ENCODE assay signal across 18 cellular contexts in the genomic region with DNA sequence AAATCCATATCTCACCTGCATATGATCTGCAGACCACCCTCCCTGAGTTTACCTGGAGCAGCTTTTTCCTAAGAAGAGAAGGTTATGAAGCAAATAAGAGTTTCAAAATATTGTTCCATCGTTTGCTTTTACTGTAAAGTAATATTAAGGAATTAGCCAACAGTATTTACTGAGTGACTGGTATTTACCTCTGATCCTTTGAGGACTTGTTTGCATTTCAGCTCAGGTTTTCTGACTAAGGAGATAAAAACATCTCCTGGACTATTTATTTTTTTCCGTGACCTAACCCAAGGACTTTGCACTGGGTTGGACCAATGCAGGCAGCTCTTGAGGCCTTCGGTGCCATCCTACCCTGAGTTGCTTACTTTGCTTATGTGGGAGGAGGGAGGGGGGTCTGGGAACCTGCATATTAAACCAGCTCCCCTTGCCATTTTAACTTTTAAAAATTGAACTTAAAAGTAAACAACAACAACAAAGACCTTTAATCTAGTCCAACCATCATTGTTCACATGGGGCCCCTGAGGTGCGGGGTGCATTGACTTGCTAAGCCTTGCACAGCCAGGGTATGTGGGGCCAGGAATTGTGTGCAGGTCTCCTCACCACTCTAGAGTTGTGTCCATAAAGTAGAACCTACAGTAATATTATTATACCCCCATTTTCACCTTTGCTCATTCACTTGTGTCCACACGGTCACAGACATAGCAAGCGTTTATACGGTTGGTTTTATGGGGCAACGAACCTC. TPM values are rescaled to one million over a fixed set of nuclear protein-coding genes. Genes with fewer than 3 reads are reported as not detected.
DNase-seq lines count a peak whose midpoint lies in the region; ATAC-seq and TF ChIP-seq lines count a peak whose summit lies in the region.
"Had no signal": no experiment of that assay in that cellular context is flagged by ENCODE, and none has a peak within 500 bp of the region (broad histone marks: within the 10 kb centered on the region; RNA-seq: fewer than 3 reads in every experiment).

No MANE protein-coding gene starts in this region.

- H3K4me1 ChIP-seq in endodermal cell (ENCODE audit: control insufficient read depth, insufficient read depth, low read length) (peaks cover 3% of the 10 kb centered on the region), psoas muscle (peaks cover 17% of the 10 kb centered on the region)
- H3K4me1 ChIP-seq: adrenal gland, uterus had no signal

- H3K9me3 ChIP-seq in endodermal cell (ENCODE audit: control insufficient read depth, low read length): no peaks in the 10 kb centered on the region
- no peaks in the 10 kb centered on the region for H3K9me3 ChIP-seq in psoas muscle
- H3K9me3 ChIP-seq: adrenal gland, heart right ventricle, uterus had no signal

- TF ChIP-seq CTCF in C4-2B (conservative IDR thresholded peaks at IDR 0.05) (no peak), endodermal cell (conservative IDR thresholded peaks at IDR 0.05) (no peak), psoas muscle (IDR thresholded peaks at IDR 0.05) (no peak)

- H3K27ac Mint-ChIP-seq in endodermal cell: peak overlapping the region; percentile 44
- H3K27ac Mint-ChIP-seq: IgD-negative memory B cell had no signal

- H3K36me3 ChIP-seq in endodermal cell (ENCODE audit: control insufficient read depth, insufficient read depth, low read length) (peaks cover 18% of the 10 kb centered on the region), psoas muscle (ENCODE audit: insufficient read depth in 1 of 2, low read depth in 1 of 2) (peaks cover 5 to 16% of the 10 kb centered on the region in 2 donors)
- H3K36me3 ChIP-seq: uterus had no signal

- H3K9ac ChIP-seq in endodermal cell (ENCODE audit: extremely low read depth, low read length, poor library complexity, severe bottlenecking): no peak overlapping the region

- H3K36me3 Mint-ChIP-seq in endodermal cell (ENCODE audit: low read depth): peaks cover 7% of the 10 kb centered on the region

- DNase-seq in HuH-7.5 (ENCODE audit: low spot score) (peak; percentile 51), endodermal cell (no peak), mucosa of gallbladder (ENCODE audit: low spot score) (peak; percentile 75), psoas muscle (no peak), posterior vena cava (ENCODE audit: low spot score) (no peak), NOMO-1 treated with dmso at 0.1 percent for 144 hours (lab: John Stamatoyannopoulos, UW; ENCODE audit: unreplicated experiment) (no peak)
- DNase-seq: adrenal gland; CD8-positive, alpha-beta memory T cell; heart right ventricle; midbrain; NCI-H2081 treated with DMSO at 0.1 percent for 48 hours; NCI-H524 treated with DMSO at 0.1 percent for 48 hours; right cardiac atrium; uterus had no signal

- 91 to 100% methylated on average over 7 to 8 of the region's 8 CpGs for WGBS in endodermal cell (ENCODE audit: insufficient coverage in 1 of 2, insufficient read length in 1 of 2), 2 experiments
- 87 to 91% (median 91%) methylated on average over 8 of the region's 8 CpGs for WGBS in psoas muscle, 3 donors

- ATAC-seq in psoas muscle (no peak), HG03565 (IDR thresholded peaks at IDR 0.05; ENCODE audit: unreplicated experiment) (no peak)

- H3K4me3 ChIP-seq in endodermal cell (ENCODE audit: low read length) (no peak overlapping the region), psoas muscle (no peak overlapping the region)
- H3K4me3 ChIP-seq: adrenal gland, heart right ventricle, SK-N-MC, uterus had no signal

- intact Hi-C loops in psoas muscle (cut with DNase I) (no loop called here), posterior vena cava (cut with DNase I) (no loop called here)

- peaks cover 22% of the 10 kb centered on the region for H3K4me1 Mint-ChIP-seq in endodermal cell

- no peaks in the 10 kb centered on the region for H3K9me3 Mint-ChIP-seq in endodermal cell
- H3K9me3 Mint-ChIP-seq: CD8-positive, alpha-beta memory T cell; IgD-negative memory B cell had no signal

- no peaks in the 10 kb centered on the region for H3K27me3 ChIP-seq in endodermal cell (ENCODE audit: control insufficient read depth, insufficient read depth, low read length, poor library complexity, severe bottlenecking)
- H3K27me3 ChIP-seq in psoas muscle (ENCODE audit: insufficient read depth in 3 of 3, low read length in 2 of 3): no peaks in the 10 kb centered on the region
- H3K27me3 ChIP-seq: adrenal gland, heart right ventricle, uterus had no signal

- H3K27me3 Mint-ChIP-seq in endodermal cell (ENCODE audit: insufficient read depth): no peaks in the 10 kb centered on the region
- H3K27me3 Mint-ChIP-seq: CD8-positive, alpha-beta memory T cell; IgD-negative memory B cell had no signal

- peak overlapping the region; percentile 30; the same call in 1 of the 2 replicates for H3K27ac ChIP-seq in C4-2B
- no peak overlapping the region for H3K27ac ChIP-seq in endodermal cell (ENCODE audit: low read depth, low read length)
- no peak overlapping the region for H3K27ac ChIP-seq in psoas muscle
- H3K27ac ChIP-seq: adrenal gland, heart right ventricle, SK-N-MC, uterus had no signal

- no peak overlapping the region for H3K4me3 Mint-ChIP-seq in endodermal cell
- H3K4me3 Mint-ChIP-seq: CD8-positive, alpha-beta memory T cell; IgD-negative memory B cell had no signal

RNA-seq across cellular contexts. Expression of a gene that starts 39.3 kb away (rescaled TPM):
- total RNA-seq in endodermal cell (10 to 100 TPM; 29.8 to 31.0 TPM), mucosa of gallbladder (101 TPM), psoas muscle (100 to 1,000 TPM in 3 of 4 donors, 10 to 100 TPM in 1; 94.8 to 128 (median 120) TPM), posterior vena cava (10 to 100 TPM; 29.4 to 39.2 TPM)
- polyA plus RNA-seq in endodermal cell (2013, experiment 1 of 2): 44.2 TPM
- polyA plus RNA-seq in endodermal cell (2013, experiment 2 of 2): 40.5 TPM
- 10 to 100 TPM; 30.8 to 68.2 (median 45.2) TPM for polyA plus RNA-seq in psoas muscle

Comparison
In these comparisons a context has a peak if more than half of its experiments do, and no peak if none do; other contexts are left out.
1. DNase-seq: peak in HuH-7.5 (single experiment) and mucosa of gallbladder (single experiment); none in endodermal cell (single experiment), psoas muscle (0 of 2), posterior vena cava (single experiment) and NOMO-1 treated with dmso at 0.1 percent for 144 hours (single experiment).